15 cellular contexts compared by ENCODE assay signal in genomic region chr13:40476175-40476958, GRCh38.
DNase-seq lines count a peak whose midpoint lies in the region; ATAC-seq and TF ChIP-seq lines count a peak whose summit lies in the region.
"Had no signal": no experiment of that assay in that cellular context is flagged by ENCODE, and none has a peak within 500 bp of the region (broad histone marks: within the 10 kb centered on the region; RNA-seq: fewer than 3 reads in every experiment).

No MANE protein-coding gene starts in this region.

- no peaks in the 10 kb centered on the region for H4K20me1 ChIP-seq in hepatocyte (ENCODE audit: insufficient read depth, poor library complexity, severe bottlenecking)

- no peaks in the 10 kb centered on the region for H3K9me2 ChIP-seq in hepatocyte (replicated peaks; ENCODE audit: insufficient read depth)

- peaks cover 16% of the 10 kb centered on the region for H3K4me1 Mint-ChIP-seq in activated CD8-positive, alpha-beta memory T cell treated with anti-CD3 and anti-CD28 coated beads, Interleukin-2, amount 10 ng/mL, durations not matched to agents 7 days and 5 days

- no peak overlapping the region for H3K27ac ChIP-seq in hepatocyte
- H3K27ac ChIP-seq in tibial nerve, result peak overlapping the region; percentile 4 to 89 (median 44)
- H3K27ac ChIP-seq: ovary, SJCRH30 had no signal

- H3K27ac Mint-ChIP-seq in activated CD8-positive, alpha-beta memory T cell treated with anti-CD3 and anti-CD28 coated beads, Interleukin-2, amount 10 ng/mL, durations not matched to agents 7 days and 5 days, result no peak overlapping the region

- no peak for ATAC-seq in activated CD8-positive, alpha-beta memory T cell treated with anti-CD3 and anti-CD28 coated beads, Interleukin-2, amount 10 ng/mL, durations not matched to agents 7 days and 5 days
- ATAC-seq in HG03432 (IDR thresholded peaks at IDR 0.05; ENCODE audit: unreplicated experiment), result no peak
- no peak for ATAC-seq in GM19035 (IDR thresholded peaks at IDR 0.05; ENCODE audit: unreplicated experiment)

- H3K4me2 ChIP-seq in hepatocyte, result peak overlapping the region; percentile 0

- peak in 1 of 2 donors; percentile 28 for TF ChIP-seq EP300 in tibial nerve (IDR thresholded peaks at IDR 0.05)

- H3K4me3 ChIP-seq in hepatocyte (no peak overlapping the region), tibial nerve (no peak overlapping the region)
- H3K4me3 ChIP-seq: ovary, SJCRH30 had no signal

- H3K36me3 Mint-ChIP-seq in activated CD8-positive, alpha-beta memory T cell treated with anti-CD3 and anti-CD28 coated beads, Interleukin-2, amount 10 ng/mL, durations not matched to agents 7 days and 5 days, result peaks cover 4% of the 10 kb centered on the region

- no peaks in the 10 kb centered on the region for H3K27me3 ChIP-seq in hepatocyte
- no peaks in the 10 kb centered on the region for H3K27me3 ChIP-seq in tibial nerve
- H3K27me3 ChIP-seq: ovary, SJCRH30 had no signal

- no peaks in the 10 kb centered on the region for H3K79me2 ChIP-seq in hepatocyte

- no peaks in the 10 kb centered on the region for H3K9me3 Mint-ChIP-seq in activated CD8-positive, alpha-beta memory T cell treated with anti-CD3 and anti-CD28 coated beads, Interleukin-2, amount 10 ng/mL, durations not matched to agents 7 days and 5 days (ENCODE audit: low read depth)

- H3K9me3 ChIP-seq in hepatocyte (ENCODE audit: low read depth), result no peaks in the 10 kb centered on the region
- H3K9me3 ChIP-seq in tibial nerve, result no peaks in the 10 kb centered on the region
- H3K9me3 ChIP-seq: ovary, SJCRH30 had no signal

- WGBS in hepatocyte (ENCODE audit: low lambda C conversion rate, missing lambda C conversion rate), result 30% methylated on average over 4 of the region's 4 CpGs
- WGBS in tibial nerve, 2 donors, result 43 to 54% methylated on average over 4 of the region's 4 CpGs

- no peak overlapping the region for H3K4me3 Mint-ChIP-seq in activated CD8-positive, alpha-beta memory T cell treated with anti-CD3 and anti-CD28 coated beads, Interleukin-2, amount 10 ng/mL, durations not matched to agents 7 days and 5 days

- DNase-seq in NCI-H82 (lab: John Stamatoyannopoulos, UW) (peak; percentile 19), NCI-H82 treated with DMSO at 0.1 percent for 48 hours (lab: John Stamatoyannopoulos, UW; ENCODE audit: unreplicated experiment) (no peak), astrocyte of the hippocampus (ENCODE audit: low read depth, low spot score) (peak; percentile 29), hepatocyte (ENCODE audit: low spot score) (no peak), tibial nerve (ENCODE audit: low spot score in 2 of 2) (no peak)
- no peak for DNase-seq in activated CD8-positive, alpha-beta memory T cell treated with anti-CD3 and anti-CD28 coated beads, Interleukin-2, amount 10 ng/mL, durations not matched to agents 7 days and 5 days
- DNase-seq: 8988T; activated CD4-positive, alpha-beta T cell treated with anti-CD3 and anti-CD28 coated beads, Interleukin-2, amount 50 U/mL, for 4 hours; activated naive CD4-positive, alpha-beta T cell; GF-D8; NCI-H2227 treated with DMSO at 0.1 percent for 48 hours; ovary had no signal

- CTCF ChIA-PET in activated CD8-positive, alpha-beta memory T cell treated with anti-CD3 and anti-CD28 coated beads, Interleukin-2, amount 10 ng/mL, durations not matched to agents 7 days and 5 days (lab: Charles Lee), result no interaction called here

- H3K4me1 ChIP-seq in hepatocyte (ENCODE audit: insufficient read depth) (peaks cover 13% of the 10 kb centered on the region), tibial nerve (peaks cover 0 to 54% (median 29%) of the 10 kb centered on the region in 4 donors)

- no peak overlapping the region for H2AFZ ChIP-seq in hepatocyte

- TF ChIP-seq POLR2A in tibial nerve (IDR thresholded peaks at IDR 0.05), result no peak

- H3K27me3 Mint-ChIP-seq in activated CD8-positive, alpha-beta memory T cell treated with anti-CD3 and anti-CD28 coated beads, Interleukin-2, amount 10 ng/mL, durations not matched to agents 7 days and 5 days, result no peaks in the 10 kb centered on the region

- TF ChIP-seq CTCF in hepatocyte (IDR thresholded peaks at IDR 0.05; ENCODE audit: poor library complexity), result no peak
- no peak for TF ChIP-seq CTCF in tibial nerve (IDR thresholded peaks at IDR 0.05)

- H3K36me3 ChIP-seq in hepatocyte (replicated peaks; ENCODE audit: insufficient read depth, low read depth) (no peaks in the 10 kb centered on the region), tibial nerve (no peaks in the 10 kb centered on the region)
- H3K36me3 ChIP-seq: ovary, SJCRH30 had no signal

Comparison
In these comparisons a context has a peak if more than half of its experiments do, and no peak if none do; other contexts are left out.
1. DNase-seq: peak in NCI-H82 (single experiment) and astrocyte of the hippocampus (single experiment); none in NCI-H82 treated with DMSO at 0.1 percent for 48 hours (single experiment), hepatocyte (single experiment), tibial nerve (0 of 2) and activated CD8-positive, alpha-beta memory T cell treated with anti-CD3 and anti-CD28 coated beads, Interleukin-2, amount 10 ng/mL, durations not matched to agents 7 days and 5 days (single experiment).